In genomic region chrX:31153475-31154047, GRCh38 we compare ENCODE assay signal across 20 cellular contexts.
DNase-seq lines count a peak whose midpoint lies in the region; ATAC-seq, FAIRE-seq and TF ChIP-seq lines count a peak whose summit lies in the region.
"Had no signal": no experiment of that assay in that cellular context is flagged by ENCODE, and none has a peak within 500 bp of the region (broad histone marks: within the 10 kb centered on the region; RNA-seq: fewer than 3 reads in every experiment).

No MANE protein-coding gene starts in this region.

- H3K4me3 ChIP-seq in astrocyte (ENCODE audit: insufficient read depth, low read depth, low read length) = no peak overlapping the region
- H3K4me3 ChIP-seq in pancreas = no peak overlapping the region
- H3K4me3 ChIP-seq in sigmoid colon = no peak overlapping the region
- H3K4me3 ChIP-seq: BLaER1, HAP-1 had no signal

- H3K4me2 ChIP-seq in astrocyte (ENCODE audit: low read length) = no peak overlapping the region
- H3K4me2 ChIP-seq: BLaER1 had no signal

- H3K27ac ChIP-seq in astrocyte (ENCODE audit: low read depth, low read length) (no peak overlapping the region), pancreas (no peak overlapping the region), sigmoid colon (no peak overlapping the region)
- H3K27ac ChIP-seq: BLaER1, C4-2B had no signal

- no peaks in the 10 kb centered on the region for H3K9me3 Mint-ChIP-seq in astrocyte (ENCODE audit: unreplicated experiment)
- H3K9me3 Mint-ChIP-seq: CD8-positive, alpha-beta T cell; HFFc6 had no signal

- DNase-seq in SK-N-DZ (ENCODE audit: low spot score) (peak; percentile 61), astrocyte (ENCODE audit: low read depth) (no peak), pancreas (no peak), sigmoid colon (no peak), activated T-cell treated with anti-CD3 and anti-CD28 coated beads for 4 hours (no peak)
- no peak for DNase-seq in activated naive CD4-positive, alpha-beta T cell treated with Interleukin-2 at 50 U/mL for 16 hours
- DNase-seq: Caco-2; CD4-positive, CD25-positive, alpha-beta regulatory T cell; CD8-positive, alpha-beta T cell; DMS153; DND-41; GOT3; HFFc6 had no signal

- H3K9me3 ChIP-seq in astrocyte (ENCODE audit: insufficient read depth, low read depth, low read length) (no peaks in the 10 kb centered on the region), pancreas (no peaks in the 10 kb centered on the region), sigmoid colon (no peaks in the 10 kb centered on the region)
- H3K9me3 ChIP-seq: BLaER1, Caco-2, HAP-1 had no signal

- no peaks in the 10 kb centered on the region for H4K20me1 ChIP-seq in astrocyte (ENCODE audit: insufficient read depth, low read length)
- H4K20me1 ChIP-seq: BLaER1 had no signal

- H3K4me3 Mint-ChIP-seq in astrocyte (ENCODE audit: unreplicated experiment) = no peak overlapping the region
- H3K4me3 Mint-ChIP-seq: B cell; CD4-positive, CD25-positive, alpha-beta regulatory T cell; CD8-positive, alpha-beta T cell; HFFc6 had no signal

- no peak overlapping the region for H2AFZ ChIP-seq in astrocyte (ENCODE audit: low read depth, low read length)

- no peak for ATAC-seq in pancreas
- ATAC-seq: CD8-positive, alpha-beta T cell had no signal

- no peaks in the 10 kb centered on the region for H3K36me3 Mint-ChIP-seq in astrocyte (ENCODE audit: low read depth, unreplicated experiment)
- H3K36me3 Mint-ChIP-seq: CD4-positive, CD25-positive, alpha-beta regulatory T cell; CD8-positive, alpha-beta T cell had no signal

- TF ChIP-seq CTCF in astrocyte (IDR thresholded peaks at IDR 0.05; ENCODE audit: insufficient read depth, low read depth, low read length) (no peak), pancreas (IDR thresholded peaks at IDR 0.05) (no peak), sigmoid colon (IDR thresholded peaks at IDR 0.05) (no peak)

- H3K27me3 ChIP-seq in astrocyte (ENCODE audit: insufficient read depth, low read length) (no peaks in the 10 kb centered on the region), pancreas (no peaks in the 10 kb centered on the region), sigmoid colon (no peaks in the 10 kb centered on the region)

- intact Hi-C loops in pancreas (cut with DNase I) (no loop called here), sigmoid colon (cut with DNase I) (no loop called here)

- H3K79me2 ChIP-seq in astrocyte (ENCODE audit: insufficient read depth, low read length) = no peaks in the 10 kb centered on the region

- H3K9ac ChIP-seq in astrocyte (ENCODE audit: low read length) = no peak overlapping the region
- H3K9ac ChIP-seq: BLaER1 had no signal

- 53 to 86% methylated on average over 1 of the region's 1 CpG for WGBS in pancreas, 2 donors
- WGBS in sigmoid colon, 2 donors = 83 to 92% methylated on average over 1 of the region's 1 CpG

- H3K36me3 ChIP-seq in astrocyte (ENCODE audit: insufficient read depth, low read length) (no peaks in the 10 kb centered on the region), pancreas (no peaks in the 10 kb centered on the region), sigmoid colon (no peaks in the 10 kb centered on the region)
- H3K36me3 ChIP-seq: BLaER1, HAP-1 had no signal

- TF ChIP-seq EP300 in sigmoid colon (IDR thresholded peaks at IDR 0.05) = no peak

- no peaks in the 10 kb centered on the region for H3K4me1 Mint-ChIP-seq in astrocyte (ENCODE audit: low read depth, unreplicated experiment)
- H3K4me1 Mint-ChIP-seq: B cell; CD4-positive, CD25-positive, alpha-beta regulatory T cell had no signal

- no peaks in the 10 kb centered on the region for H3K27me3 Mint-ChIP-seq in astrocyte (ENCODE audit: low read depth, unreplicated experiment)
- H3K27me3 Mint-ChIP-seq: B cell had no signal

- no peaks in the 10 kb centered on the region for H3K4me1 ChIP-seq in astrocyte (ENCODE audit: insufficient read depth, low read length)
- H3K4me1 ChIP-seq in pancreas = no peaks in the 10 kb centered on the region
- no peaks in the 10 kb centered on the region for H3K4me1 ChIP-seq in sigmoid colon
- H3K4me1 ChIP-seq: BLaER1, Caco-2, HAP-1 had no signal

- TF ChIP-seq POLR2A in sigmoid colon (IDR thresholded peaks at IDR 0.05) = no peak

- no peak overlapping the region for H3K27ac Mint-ChIP-seq in astrocyte (ENCODE audit: unreplicated experiment)
- H3K27ac Mint-ChIP-seq: B cell; CD4-positive, CD25-positive, alpha-beta regulatory T cell; CD8-positive, alpha-beta T cell; HFFc6 had no signal

- FAIRE-seq in astrocyte (lab: Jason Lieb, UNC) (peak; percentile 76), pancreas (lab: Jason Lieb, UNC) (peak; percentile 17)
- FAIRE-seq: G401.6, GM12892, H54 had no signal
